ENCODE assay signal across 22 cellular contexts in genomic region chr2:96830064-96830562, GRCh38. TPM values are rescaled to one million over a fixed set of nuclear protein-coding genes. Genes with fewer than 3 reads are reported as not detected.
DNase-seq lines count a peak whose midpoint lies in the region; ATAC-seq and TF ChIP-seq lines count a peak whose summit lies in the region.
"Had no signal": no experiment of that assay in that cellular context is flagged by ENCODE, and none has a peak within 500 bp of the region (broad histone marks: within the 10 kb centered on the region; RNA-seq: fewer than 3 reads in every experiment).

No MANE protein-coding gene starts in this region.

- 63 to 75% (median 68%) methylated on average over 5 of the region's 5 CpGs for WGBS in spleen, 5 donors

- H3K4me3 Mint-ChIP-seq in IgD-negative memory B cell = peak overlapping the region in 1 of 4 donors; percentile 61
- H3K4me3 Mint-ChIP-seq in brain = no peak overlapping the region
- H3K4me3 Mint-ChIP-seq: GM23338, HFFc6 had no signal

- no peak overlapping the region for H3K4me3 ChIP-seq in cardiac muscle cell
- H3K4me3 ChIP-seq in left ventricle myocardium inferior = no peak overlapping the region
- H3K4me3 ChIP-seq in spleen = no peak overlapping the region
- H3K4me3 ChIP-seq: adrenal gland, GM23338, heart right ventricle, ovary, right atrium auricular region had no signal

- H3K4me1 Mint-ChIP-seq in IgD-negative memory B cell = peaks cover 8 to 16% (median 15%) of the 10 kb centered on the region in 3 donors
- peaks cover 16% of the 10 kb centered on the region for H3K4me1 Mint-ChIP-seq in brain

- no peaks in the 10 kb centered on the region for H3K9me3 Mint-ChIP-seq in IgD-negative memory B cell
- H3K9me3 Mint-ChIP-seq in brain = no peaks in the 10 kb centered on the region
- H3K9me3 Mint-ChIP-seq: GM23338, HFFc6 had no signal

- intact Hi-C loops in left ventricle myocardium inferior (cut with micrococcal nuclease) = no loop called here
- intact Hi-C loops in spleen (cut with DNase I; ENCODE audit: low total_unique reads) = no loop called here

- H3K27me3 ChIP-seq in cardiac muscle cell (no peaks in the 10 kb centered on the region), left ventricle myocardium inferior (ENCODE audit: low read depth) (no peaks in the 10 kb centered on the region), spleen (replicated peaks in 1 of 7) (no peaks in the 10 kb centered on the region)
- H3K27me3 ChIP-seq: adrenal gland, brain microvascular endothelial cell, heart right ventricle, ovary, right atrium auricular region had no signal

- TF ChIP-seq POLR2A in spleen (IDR thresholded peaks at IDR 0.05) = no peak

- TF ChIP-seq CTCF in cardiac muscle cell (IDR thresholded peaks at IDR 0.05; ENCODE audit: low read depth, low read length) (no peak), left ventricle myocardium inferior (IDR thresholded peaks at IDR 0.05; ENCODE audit: borderline replicate concordance) (no peak), brain (conservative IDR thresholded peaks at IDR 0.05) (no peak), spleen (IDR thresholded peaks at IDR 0.05 in 8 of 11, conservative IDR thresholded peaks at IDR 0.05 in 3 of 11) (no peak)

- peak overlapping the region in 2 of 3 donors; percentile 53 to 64 for H3K27ac Mint-ChIP-seq in IgD-negative memory B cell
- peak overlapping the region in 3 of 5 experiments; percentile 16 to 33 (median 24) for H3K27ac Mint-ChIP-seq in brain
- H3K27ac Mint-ChIP-seq: GM23338, HFFc6 had no signal

- H3K36me3 Mint-ChIP-seq in IgD-negative memory B cell (peaks cover 4% of the 10 kb centered on the region), brain (peaks cover 64% of the 10 kb centered on the region)

- H3K27me3 Mint-ChIP-seq in IgD-negative memory B cell (no peaks in the 10 kb centered on the region), brain (no peaks in the 10 kb centered on the region)

- H3K36me3 ChIP-seq in cardiac muscle cell = peaks cover 47% of the 10 kb centered on the region
- H3K36me3 ChIP-seq in left ventricle myocardium inferior = peaks cover 90% of the 10 kb centered on the region
- H3K36me3 ChIP-seq in spleen = peaks cover 0 to 99% (median 84%) of the 10 kb centered on the region in 6 donors
- H3K36me3 ChIP-seq: brain microvascular endothelial cell, ovary had no signal

- H3K4me1 ChIP-seq in cardiac muscle cell (ENCODE audit: low read depth) = peaks cover 17% of the 10 kb centered on the region
- H3K4me1 ChIP-seq in left ventricle myocardium inferior = peaks cover 22% of the 10 kb centered on the region
- H3K4me1 ChIP-seq in spleen = peaks cover 0 to 23% (median 13%) of the 10 kb centered on the region in 6 donors

- H3K27ac ChIP-seq in cardiac muscle cell (peak overlapping the region; percentile 28), left ventricle myocardium inferior (replicated peaks) (no peak overlapping the region), spleen (peak overlapping the region in 1 of 8 donors; percentile 17)
- H3K27ac ChIP-seq: adrenal gland, brain microvascular endothelial cell, C4-2B, heart right ventricle, ovary, right atrium auricular region had no signal

- H3K9me3 ChIP-seq in cardiac muscle cell (ENCODE audit: low read depth) (no peaks in the 10 kb centered on the region), left ventricle myocardium inferior (replicated peaks) (no peaks in the 10 kb centered on the region), spleen (no peaks in the 10 kb centered on the region)
- H3K9me3 ChIP-seq: adrenal gland, heart right ventricle, ovary, right atrium auricular region had no signal

- DNase-seq in cardiac muscle cell (ENCODE audit: low read depth in 1 of 2, low spot score in 1 of 2) (no peak), left ventricle myocardium inferior (no peak), spleen (peak; percentile 64), kidney glomerular epithelial cell (lab: John Stamatoyannopoulos, UW) (no peak)
- DNase-seq: adrenal gland; brain microvascular endothelial cell; effector CD8-positive, alpha-beta T cell; foreskin fibroblast; heart right ventricle; HFFc6; NCI-H2029 treated with DMSO at 0.1 percent for 48 hours; NCI-H226; ovary; stimulated activated CD4-positive, alpha-beta T cell treated with anti-CD3 and anti-CD28 coated beads, Interleukin-4, amount 100 ng/mL, for 4 hours; stimulated activated naive CD8-positive, alpha-beta T cell treated with anti-CD3 and anti-CD28 coated beads, Interleukin-15, Interleukin-2, amounts not matched to agents 100 U/mL and 50 U/mL, for 24 hours had no signal

- ATAC-seq in GM18909 (IDR thresholded peaks at IDR 0.05; ENCODE audit: poor library complexity, unreplicated experiment) = no peak
- ATAC-seq: GM23338; heart right ventricle; Right ventricle myocardium inferior; stimulated activated naive CD8-positive, alpha-beta T cell treated with anti-CD3 and anti-CD28 coated beads, Interleukin-15, Interleukin-2, amounts not matched to agents 100 U/mL and 50 U/mL, for 24 hours had no signal

RNA-seq across cellular contexts. Expression of gene ANKRD23, which starts 13.7 kb away (rescaled TPM):
- total RNA-seq in cardiac muscle cell (4.8 and 11.0 TPM in 2 replicates), left ventricle myocardium inferior (14.4 TPM), spleen (10 to 100 TPM in 3 of 7 donors, 1 to 10 TPM in 4; 4.6 to 19.8 (median 9.3) TPM)
- polyA plus RNA-seq in cardiac muscle cell (2.5 and 3.3 TPM in 2 replicates), IgD-negative memory B cell (1.3 TPM), brain (ENCODE audit: insufficient read depth, low read depth, low replicate concordance) (0.73 TPM), spleen (1 to 10 TPM; 2.4 to 4.9 (median 3.9) TPM)

RNA-seq across cellular contexts. Expression of gene CNNM3, which starts 14.0 kb away (rescaled TPM):
- 15.2 and 18.9 TPM in 2 replicates for total RNA-seq in cardiac muscle cell
- polyA plus RNA-seq in cardiac muscle cell = 37.6 and 46.6 TPM in 2 replicates
- 11.1 TPM for total RNA-seq in left ventricle myocardium inferior
- 3.5 TPM for polyA plus RNA-seq in IgD-negative memory B cell
- polyA plus RNA-seq in brain (ENCODE audit: insufficient read depth, low read depth, low replicate concordance) = 21.5 TPM
- total RNA-seq in spleen = 10 to 100 TPM; 20.7 to 37.8 (median 25.6) TPM
- polyA plus RNA-seq in spleen = 1 to 10 TPM; 3.7 to 7.8 (median 3.7) TPM

RNA-seq across cellular contexts. Expression of gene ANKRD39, which starts 27.7 kb away (rescaled TPM):
- 15.4 and 27.8 TPM in 2 replicates for total RNA-seq in cardiac muscle cell
- 32.1 and 32.3 TPM in 2 replicates for polyA plus RNA-seq in cardiac muscle cell
- total RNA-seq in left ventricle myocardium inferior = 14.3 TPM
- polyA plus RNA-seq in IgD-negative memory B cell = 16.3 TPM
- polyA plus RNA-seq in brain (ENCODE audit: insufficient read depth, low read depth, low replicate concordance) = 20.7 TPM
- 10 to 100 TPM; 13.6 to 32.2 (median 22.5) TPM for total RNA-seq in spleen
- 10 to 100 TPM; 13.7 to 17.7 (median 15.8) TPM for polyA plus RNA-seq in spleen

RNA-seq across cellular contexts. Expression of gene SEMA4C, which starts 39.8 kb away (rescaled TPM):
- total RNA-seq in cardiac muscle cell (45.7 and 53.6 TPM in 2 replicates), left ventricle myocardium inferior (16.6 TPM), spleen (100 to 1,000 TPM in 2 of 7 donors, 10 to 100 TPM in 5; 59.7 to 205 (median 70.3) TPM)
- polyA plus RNA-seq in cardiac muscle cell (27.9 and 31.1 TPM in 2 replicates), IgD-negative memory B cell (0.58 TPM), brain (ENCODE audit: insufficient read depth, low read depth, low replicate concordance) (32.9 TPM), spleen (10 to 100 TPM in 2 of 3 donors, 1 to 10 TPM in 1; 6.1 to 37.2 (median 16.5) TPM)
